In genomic region chr5:127891942-127892341, GRCh38 we compare ENCODE assay signal across 15 cellular contexts.
A peak's percentile ranks its signal among the peaks of the same experiment; 100 is the strongest.
DNase-seq lines count a peak whose midpoint lies in the region; ATAC-seq, FAIRE-seq and TF ChIP-seq lines count a peak whose summit lies in the region.
"Had no signal": no experiment of that assay in that cellular context is flagged by ENCODE, and none has a peak within 500 bp of the region (broad histone marks: within the 10 kb centered on the region; RNA-seq: fewer than 3 reads in every experiment).

No MANE protein-coding gene starts in this region.

- ATAC-seq in RWPE2 (ENCODE audit: low read depth) (no peak), HG03565 (IDR thresholded peaks at IDR 0.05; ENCODE audit: unreplicated experiment) (no peak)

- H3K27me3 ChIP-seq in GM23248 (replicated peaks; ENCODE audit: insufficient read depth) (no peaks in the 10 kb centered on the region), RWPE2 (ENCODE audit: insufficient read depth, poor library complexity, severe bottlenecking) (no peaks in the 10 kb centered on the region), smooth muscle cell (ENCODE audit: low read depth) (no peaks in the 10 kb centered on the region), colonic mucosa (no peaks in the 10 kb centered on the region)
- H3K27me3 ChIP-seq: BLaER1 had no signal

- H3K4me2 ChIP-seq in GM23248 (ENCODE audit: unreplicated experiment) (peak overlapping the region; percentile 23), smooth muscle cell (peak overlapping the region; percentile 66)

- in situ Hi-C loops in GM23248 (cut with MboI): no loop called here

- peaks cover 13% of the 10 kb centered on the region; the same call in 1 of the 2 replicates for H3F3A ChIP-seq in GM23248 (ENCODE audit: insufficient read depth)
- H3F3A ChIP-seq in smooth muscle cell (ENCODE audit: low read depth): no peaks in the 10 kb centered on the region

- no peak for TF ChIP-seq CTCF in RWPE2 (IDR thresholded peaks at IDR 0.05; ENCODE audit: poor library complexity, severe bottlenecking)
- TF ChIP-seq CTCF in smooth muscle cell (IDR thresholded peaks at IDR 0.05; ENCODE audit: borderline replicate concordance, insufficient read depth, poor library complexity, severe bottlenecking): no peak
- no peak for TF ChIP-seq CTCF in colonic mucosa (IDR thresholded peaks at IDR 0.05)
- no peak for TF ChIP-seq CTCF in coronary artery (IDR thresholded peaks at IDR 0.05)

- H3K4me3 ChIP-seq in GM23248: no peak overlapping the region
- H3K4me3 ChIP-seq in RWPE2 (ENCODE audit: severe bottlenecking): no peak overlapping the region
- no peak overlapping the region for H3K4me3 ChIP-seq in smooth muscle cell
- no peak overlapping the region for H3K4me3 ChIP-seq in colonic mucosa
- H3K4me3 ChIP-seq in coronary artery: no peak overlapping the region
- H3K4me3 ChIP-seq: BLaER1 had no signal

- H3K4me1 ChIP-seq in GM23248 (ENCODE audit: insufficient read depth) (peaks cover 13% of the 10 kb centered on the region), RWPE2 (ENCODE audit: insufficient read depth, poor library complexity, severe bottlenecking) (peaks cover 19% of the 10 kb centered on the region), smooth muscle cell (ENCODE audit: low read depth) (no peaks in the 10 kb centered on the region), colonic mucosa (no peaks in the 10 kb centered on the region)

- H3K9me3 ChIP-seq in GM23248 (ENCODE audit: low read depth): no peaks in the 10 kb centered on the region
- H3K9me3 ChIP-seq in RWPE2 (ENCODE audit: severe bottlenecking): no peaks in the 10 kb centered on the region
- no peaks in the 10 kb centered on the region for H3K9me3 ChIP-seq in smooth muscle cell (replicated peaks; ENCODE audit: low read depth)
- no peaks in the 10 kb centered on the region for H3K9me3 ChIP-seq in colonic mucosa
- H3K9me3 ChIP-seq: BLaER1 had no signal

- H3K9ac ChIP-seq in GM23248 (no peak overlapping the region), smooth muscle cell (ENCODE audit: low read depth) (no peak overlapping the region), colonic mucosa (ENCODE audit: low read depth in 2 of 2, low read length in 2 of 2) (no peak overlapping the region)
- H3K9ac ChIP-seq: BLaER1 had no signal

- H3K79me2 ChIP-seq in GM23248 (ENCODE audit: insufficient read depth) (no peaks in the 10 kb centered on the region), smooth muscle cell (ENCODE audit: low read depth) (no peaks in the 10 kb centered on the region)

- H3K36me3 ChIP-seq in GM23248 (ENCODE audit: low read depth) (no peaks in the 10 kb centered on the region), RWPE2 (ENCODE audit: low read depth) (no peaks in the 10 kb centered on the region), smooth muscle cell (ENCODE audit: low read depth) (no peaks in the 10 kb centered on the region), colonic mucosa (no peaks in the 10 kb centered on the region)
- H3K36me3 ChIP-seq: BLaER1 had no signal

- H3K9me2 ChIP-seq in GM23248 (ENCODE audit: insufficient read depth): no peaks in the 10 kb centered on the region

- 100% methylated on average over 1 of the region's 1 CpG for WGBS in GM23248 (ENCODE audit: low coverage in 1 of 2, low lambda C conversion rate in 2 of 2, missing lambda C conversion rate in 2 of 2), 2 experiments
- 100% methylated on average over 1 of the region's 1 CpG for WGBS in smooth muscle cell (ENCODE audit: low lambda C conversion rate)

- H2AFZ ChIP-seq in GM23248: no peak overlapping the region
- H2AFZ ChIP-seq in smooth muscle cell (ENCODE audit: low read depth): no peak overlapping the region

- no peaks in the 10 kb centered on the region for H4K20me1 ChIP-seq in GM23248 (ENCODE audit: insufficient read depth)
- no peaks in the 10 kb centered on the region for H4K20me1 ChIP-seq in smooth muscle cell (ENCODE audit: low read depth)
- H4K20me1 ChIP-seq: BLaER1 had no signal

- intact Hi-C loops in colonic mucosa (cut with DNase I): loop anchor here (10.0 kb wide), 1 partner anchor 783 kb away; no protein-coding TSS in a partner anchor

- no peak for FAIRE-seq in RCC 7860 (lab: Jason Lieb, UNC)
- FAIRE-seq: GM12891 had no signal

- DNase-seq in GM23248 (no peak), RWPE2 (ENCODE audit: low spot score) (no peak), caudate nucleus (lab: John Stamatoyannopoulos, UW) (no peak), smooth muscle cell (lab: John Stamatoyannopoulos, UW; ENCODE audit: unreplicated experiment) (no peak), colonic mucosa (no peak), RCC 7860 (ENCODE audit: low spot score) (no peak), coronary artery (ENCODE audit: low spot score) (no peak)
- DNase-seq: CD8-positive, alpha-beta memory T cell; DMS 273 treated with DMSO at 0.1 percent for 48 hours; Kasumi-1; NCI-H1930; NCI-H524 treated with DMSO at 0.1 percent for 48 hours had no signal

- no peak overlapping the region for H3K27ac ChIP-seq in GM23248
- H3K27ac ChIP-seq in RWPE2 (ENCODE audit: poor library complexity, severe bottlenecking): peak overlapping the region; percentile 22
- peak overlapping the region; percentile 24 for H3K27ac ChIP-seq in caudate nucleus (ENCODE audit: low read depth, low read length)
- no peak overlapping the region for H3K27ac ChIP-seq in smooth muscle cell (ENCODE audit: low read depth)
- no peak overlapping the region for H3K27ac ChIP-seq in colonic mucosa
- no peak overlapping the region for H3K27ac ChIP-seq in coronary artery
- H3K27ac ChIP-seq: BLaER1 had no signal

Comparison
In these comparisons a context has a peak if more than half of its experiments do, and no peak if none do; other contexts are left out.
1. H3K27ac ChIP-seq: peak in RWPE2 (single experiment) and caudate nucleus (single experiment); none in GM23248 (single experiment), smooth muscle cell (single experiment), colonic mucosa (single experiment) and coronary artery (0 of 2).